Comparison of ENCODE assay signal across 8 cellular contexts in the genomic region with DNA sequence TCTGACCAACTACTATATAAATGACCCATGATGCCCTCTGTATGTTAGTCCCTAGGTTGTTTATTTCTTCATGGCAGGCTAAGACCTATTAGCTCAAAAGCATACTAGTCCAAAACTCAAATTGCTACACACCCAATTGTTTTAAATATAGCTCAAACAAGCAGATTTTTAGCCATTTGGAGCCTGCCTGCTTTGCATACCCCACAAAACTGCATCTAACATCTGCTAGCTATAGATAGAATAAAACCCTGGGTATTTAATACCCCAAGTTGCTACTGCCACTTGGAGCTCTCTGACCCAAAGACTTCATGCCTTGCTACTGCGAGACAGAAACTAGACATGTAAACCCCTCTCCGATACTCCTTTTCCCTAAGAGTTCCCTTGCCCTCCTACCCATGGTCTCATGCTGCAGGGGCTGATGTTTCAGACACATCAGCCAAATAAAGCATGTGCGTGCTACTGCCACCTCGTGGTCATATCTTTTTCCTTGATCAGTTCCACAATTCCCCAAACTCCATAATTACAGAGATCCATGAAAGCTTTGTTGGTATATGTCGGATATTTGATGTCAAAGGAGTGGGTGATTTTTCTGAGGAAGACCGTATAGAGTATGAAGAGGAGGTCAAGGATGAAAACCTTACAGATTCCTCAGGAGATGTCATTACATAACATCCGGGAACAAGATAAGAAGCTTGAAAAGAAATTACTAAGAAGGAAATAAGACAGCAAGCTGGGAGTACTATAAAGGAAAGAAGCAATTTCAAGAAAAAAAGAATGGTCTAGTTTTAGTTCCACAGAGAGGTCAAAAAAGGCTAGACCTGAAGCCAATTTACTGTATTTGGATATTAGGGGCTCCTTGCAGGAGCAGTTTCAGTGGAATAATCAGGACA.
DNase-seq lines count a peak whose midpoint lies in the region; ATAC-seq, FAIRE-seq and TF ChIP-seq lines count a peak whose summit lies in the region.

No MANE protein-coding gene starts in this region.

- POLR2A ChIA-PET in A673 (lab: Charles Lee; ENCODE audit: low non-redundant PET) (no interaction called here), H1 (lab: Charles Lee; ENCODE audit: partially characterized antibody) (interaction anchor here (1.0 to 1.2 kb wide), 2 partner anchors 69 to 260 kb away, joined by 3 read pairs; no protein-coding TSS in a partner anchor)

- H3K14ac ChIP-seq in H1 (ENCODE audit: insufficient read length): no peak overlapping the region

- TF ChIP-seq CTCF in A673 (conservative IDR thresholded peaks at IDR 0.05; ENCODE audit: low read depth, low read length) (peak; percentile 77), OCI-LY1 (IDR thresholded peaks at IDR 0.05; ENCODE audit: low read length) (peak; percentile 84), H1 (IDR thresholded peaks at IDR 0.05; ENCODE audit: control extremely low read depth in 1 of 3, insufficient read depth in 1 of 3, low read depth in 1 of 3, low read length in 3 of 3) (peak; percentile 33 to 73 (median 73)), mucosa of descending colon (IDR thresholded peaks at IDR 0.05) (no peak)

- no peaks in the 10 kb centered on the region; the same call in 1 of the 2 replicates for H3K23me2 ChIP-seq in H1 (ENCODE audit: low read depth, low read length)

- H4K5ac ChIP-seq in H1 (ENCODE audit: insufficient read length, low read depth, low read length): no peak overlapping the region

- peak overlapping the region; percentile 82 for H2BK120ac ChIP-seq in H1 (replicated peaks; ENCODE audit: low read depth, low read length)

- no peak overlapping the region for H2BK12ac ChIP-seq in H1 (ENCODE audit: low read depth, low read length)

- peak overlapping the region; percentile 49; the same call in 1 of the 2 replicates for H3K18ac ChIP-seq in H1 (ENCODE audit: extremely low read depth, low read length)

- H3K9ac ChIP-seq in OCI-LY1 (ENCODE audit: low read length) (no peak overlapping the region), H1 (replicated peaks in 1 of 4; ENCODE audit: extremely low read depth in 1 of 4, low read depth in 3 of 4, low read length in 3 of 4) (no peak overlapping the region)

- H2AK5ac ChIP-seq in H1 (ENCODE audit: low read depth, low read length): no peak overlapping the region

- no peak overlapping the region for H3K27ac ChIP-seq in A673 (ENCODE audit: low read depth, low read length, poor library complexity, severe bottlenecking)
- H3K27ac ChIP-seq in OCI-LY1 (ENCODE audit: low read depth, low read length, poor library complexity, severe bottlenecking): no peak overlapping the region
- H3K27ac ChIP-seq in H1 (ENCODE audit: low read depth, low read length): no peak overlapping the region

- H3F3A ChIP-seq in OCI-LY1 (ENCODE audit: insufficient read depth, low read length): no peaks in the 10 kb centered on the region

- H3K9me3 ChIP-seq in A673 (ENCODE audit: low read depth, low read length, poor library complexity, severe bottlenecking) (no peaks in the 10 kb centered on the region), OCI-LY1 (ENCODE audit: low read length) (no peaks in the 10 kb centered on the region), H1 (ENCODE audit: insufficient read depth in 2 of 2, low read depth in 1 of 2, low read length in 1 of 2) (no peaks in the 10 kb centered on the region), mucosa of descending colon (no peaks in the 10 kb centered on the region)

- no peak overlapping the region for H2BK15ac ChIP-seq in H1 (ENCODE audit: low read length)

- 48% methylated on average over 7 of the region's 7 CpGs; no CpG with 5 or more reads in 1 of the 2 experiments for WGBS in H1 (ENCODE audit: extremely low coverage in 1 of 2, insufficient coverage in 1 of 2, insufficient read length in 1 of 2, insufficient replicate concordance in 2 of 2, low coverage in 1 of 2, low lambda C conversion rate in 2 of 2, missing lambda C conversion rate in 1 of 2), 2 experiments

- H3K9me2 ChIP-seq in OCI-LY1 (ENCODE audit: low read depth, low read length): no peaks in the 10 kb centered on the region

- no peaks in the 10 kb centered on the region for H3K79me2 ChIP-seq in OCI-LY1 (ENCODE audit: insufficient read depth, low read length)
- H3K79me2 ChIP-seq in H1 (ENCODE audit: control insufficient read depth in 1 of 2, insufficient read depth in 2 of 2, low read length in 2 of 2): no peaks in the 10 kb centered on the region

- H3K4me3 ChIP-seq in A673 (ENCODE audit: low read depth, low read length, poor library complexity, severe bottlenecking) (no peak overlapping the region), OCI-LY1 (ENCODE audit: low read depth, low read length, poor library complexity, severe bottlenecking) (no peak overlapping the region), H1 (ENCODE audit: extremely low read depth in 1 of 4, insufficient read depth in 2 of 4, low read depth in 3 of 4, low read length in 4 of 4) (no peak overlapping the region), mucosa of descending colon (no peak overlapping the region)

- H3K4ac ChIP-seq in H1 (replicated peaks; ENCODE audit: insufficient read length, low read depth, low read length): peak overlapping the region; percentile 6

- ATAC-seq in HG02852 (IDR thresholded peaks at IDR 0.05; ENCODE audit: unreplicated experiment) (peak; percentile 46), mucosa of descending colon (peak; percentile 55)

- H3K79me1 ChIP-seq in H1 (ENCODE audit: low read depth, low read length): no peaks in the 10 kb centered on the region

- no peak overlapping the region for H3K56ac ChIP-seq in H1 (replicated peaks; ENCODE audit: insufficient read length, low read depth, low read length)

- H2BK5ac ChIP-seq in H1 (ENCODE audit: low read depth, low read length): 0 out of 2 replicates have a peak overlapping the region, but pooled peaks have one; percentile 46

- FAIRE-seq in H1 (lab: Jason Lieb, UNC): peak; percentile 99

- TF ChIP-seq EP300 in H1 (IDR thresholded peaks at IDR 0.05; ENCODE audit: borderline replicate concordance in 1 of 2, low read depth in 2 of 2, low read length in 2 of 2): no peak

- intact Hi-C loops in A673 (cut with micrococcal nuclease; ENCODE audit: unreplicated experiment): loop anchor here (1.0 to 10.0 kb wide), 4 partner anchors 225 to 537 kb away; no protein-coding TSS in a partner anchor
- intact Hi-C loops in mucosa of descending colon (cut with DNase I, micrococcal nuclease): loop anchor here in 1 of 2 donors (10.0 kb wide), 1 partner anchor 260 kb away; no protein-coding TSS in a partner anchor

- H2AFZ ChIP-seq in OCI-LY1 (ENCODE audit: low read length) (no peak overlapping the region), H1 (ENCODE audit: low read length) (no peak overlapping the region)

- peak overlapping the region; percentile 71 for H4K91ac ChIP-seq in H1 (replicated peaks; ENCODE audit: insufficient read length, low read length)

- H3K23ac ChIP-seq in H1 (ENCODE audit: insufficient read length): no peak overlapping the region

- BruUV-seq in A673 (replicated peaks; lab: Mats Ljungman, UMichigan): no TSS peak

- TF ChIP-seq POLR2A in H1 (IDR thresholded peaks at IDR 0.05; ENCODE audit: control extremely low read depth in 1 of 2, low read depth in 2 of 2, low read length in 2 of 2): no peak

- H2BK20ac ChIP-seq in H1 (ENCODE audit: low read length): 0 out of 2 replicates have a peak overlapping the region, but pooled peaks have one; percentile 78

- H4K8ac ChIP-seq in H1 (ENCODE audit: extremely low read depth, insufficient read depth, low read length): no peak overlapping the region

- no peak overlapping the region for H3K4me2 ChIP-seq in OCI-LY1 (ENCODE audit: low read length)
- H3K4me2 ChIP-seq in H1 (ENCODE audit: insufficient read depth in 1 of 2, low read depth in 2 of 2, low read length in 2 of 2): no peak overlapping the region

- H4K20me1 ChIP-seq in OCI-LY1 (ENCODE audit: insufficient read depth, low read length) (no peaks in the 10 kb centered on the region), H1 (replicated peaks in 1 of 2; ENCODE audit: control insufficient read depth in 1 of 2, insufficient read depth in 2 of 2, low read length in 2 of 2) (no peaks in the 10 kb centered on the region)

- no peaks in the 10 kb centered on the region for H3K4me1 ChIP-seq in A673 (ENCODE audit: insufficient read depth, low read length, poor library complexity, severe bottlenecking)
- no peaks in the 10 kb centered on the region for H3K4me1 ChIP-seq in OCI-LY1 (ENCODE audit: insufficient read depth, low read length, severe bottlenecking)
- peaks cover 0 to 10% (median 5%) of the 10 kb centered on the region in 4 experiments; a peak in 5 of 7 replicates for H3K4me1 ChIP-seq in H1 (replicated peaks in 1 of 4; ENCODE audit: control insufficient read depth in 3 of 4, insufficient read depth in 4 of 4, low read length in 3 of 4)
- H3K4me1 ChIP-seq in mucosa of descending colon (ENCODE audit: low read depth): no peaks in the 10 kb centered on the region

- DNase-seq in A673 (ENCODE audit: low spot score) (peak; percentile 62), GM04504 (ENCODE audit: low read depth) (peak; percentile 0), H1 (ENCODE audit: low read depth in 1 of 2, low spot score in 2 of 2) (peak; percentile 2 to 77), mucosa of descending colon (peak in 1 of 3 donors; percentile 84), NCI-H774 (lab: John Stamatoyannopoulos, UW) (no peak), occipital lobe (lab: John Stamatoyannopoulos, UW) (no peak)

- TF ChIP-seq RAD21 in H1 (IDR thresholded peaks at IDR 0.05 in 1 of 2, conservative IDR thresholded peaks at IDR 0.05 in 1 of 2; ENCODE audit: low read depth in 2 of 2, low read length in 2 of 2): peak; percentile 74 to 79

- CTCF ChIA-PET in A673 (lab: Charles Lee) (interaction anchor here (0.6 to 1.7 kb wide), 3 partner anchors 262 to 541 kb away, joined by 4 to 13 read pairs (median 6); no protein-coding TSS in a partner anchor), H1 (lab: Charles Lee; ENCODE audit: partially characterized antibody) (interaction anchor here (0.5 to 8.9 kb wide), 61 partner anchors 10 to 952 kb away, joined by 3 to 85 read pairs (median 5); no protein-coding TSS in a partner anchor)

- H3K36me3 ChIP-seq in A673 (ENCODE audit: insufficient read depth, low read length, poor library complexity, severe bottlenecking): no peaks in the 10 kb centered on the region
- H3K36me3 ChIP-seq in OCI-LY1 (ENCODE audit: insufficient read depth, low read length): no peaks in the 10 kb centered on the region
- no peaks in the 10 kb centered on the region for H3K36me3 ChIP-seq in H1 (ENCODE audit: control insufficient read depth in 2 of 4, insufficient read depth in 4 of 4, low read length in 3 of 4)
- H3K36me3 ChIP-seq in mucosa of descending colon (ENCODE audit: low read depth): no peaks in the 10 kb centered on the region

- H3K27me3 ChIP-seq in A673 (replicated peaks; ENCODE audit: insufficient read depth, low read depth, low read length, poor library complexity): no peaks in the 10 kb centered on the region
- H3K27me3 ChIP-seq in OCI-LY1 (ENCODE audit: insufficient read depth, low read length): no peaks in the 10 kb centered on the region; the same call in 1 of the 2 replicates
- H3K27me3 ChIP-seq in H1 (replicated peaks in 1 of 4; ENCODE audit: control insufficient read depth in 3 of 4, extremely low read depth in 1 of 4, insufficient read depth in 3 of 4, low read length in 3 of 4): no peaks in the 10 kb centered on the region

Comparison
In these comparisons a context has a peak if more than half of its experiments do, and no peak if none do; other contexts are left out.
1. DNase-seq: peak in A673 (single experiment), GM04504 (single experiment) and H1 (2 of 2); none in NCI-H774 (single experiment) and occipital lobe (single experiment).